9 cellular contexts compared by ENCODE assay signal in the genomic region with DNA sequence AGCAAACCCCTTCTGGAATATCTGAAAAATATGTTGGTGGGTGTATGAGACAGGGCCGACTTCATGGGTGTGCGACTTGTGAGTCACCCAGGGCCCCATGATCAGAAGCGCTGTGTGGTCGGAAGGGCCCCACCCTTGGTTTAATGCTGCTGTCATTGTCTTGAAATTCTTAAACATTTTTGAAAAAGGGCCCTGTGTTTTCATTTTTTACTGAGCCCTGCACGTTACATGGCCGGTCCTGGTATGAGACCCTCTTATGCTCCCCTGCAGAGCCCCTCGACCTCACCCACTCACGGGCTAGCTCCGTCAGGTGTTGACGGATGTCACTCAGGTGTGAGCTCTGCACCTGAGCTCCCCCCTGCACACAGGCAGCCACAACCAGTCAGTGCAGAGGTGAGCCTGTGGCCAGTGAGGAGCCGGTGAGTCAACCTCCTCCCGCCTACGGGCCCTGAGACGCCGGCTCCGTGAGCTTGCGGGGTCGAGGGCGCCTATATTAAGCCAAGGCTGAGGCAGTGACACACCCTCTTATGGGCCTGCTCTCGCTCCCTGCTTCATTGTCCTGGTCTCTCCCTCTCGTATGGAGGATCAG. TPM values are rescaled to one million over a fixed set of nuclear protein-coding genes. Genes with fewer than 3 reads are reported as not detected.
DNase-seq lines count a peak whose midpoint lies in the region; ATAC-seq and TF ChIP-seq lines count a peak whose summit lies in the region.
"Had no signal": no experiment of that assay in that cellular context is flagged by ENCODE, and none has a peak within 500 bp of the region (broad histone marks: within the 10 kb centered on the region; RNA-seq: fewer than 3 reads in every experiment).

No MANE protein-coding gene starts in this region.

- in situ Hi-C loops in ACHN (cut with HindIII; ENCODE audit: low pct_ligation_motif_present, low pct_unique_long_range_greater_than_20kb, low sequenced_read_pairs): no loop called here

- H3K36me3 ChIP-seq in MG63 (no peaks in the 10 kb centered on the region), Peyer's patch (no peaks in the 10 kb centered on the region)

- H3K9me3 ChIP-seq in MG63: no peaks in the 10 kb centered on the region
- H3K9me3 ChIP-seq in Peyer's patch: no peaks in the 10 kb centered on the region

- H3K27ac ChIP-seq in Peyer's patch: no peak overlapping the region

- no peak for ATAC-seq in GM19455 (IDR thresholded peaks at IDR 0.05; ENCODE audit: unreplicated experiment)

- no peak for TF ChIP-seq POLR2A in Peyer's patch (IDR thresholded peaks at IDR 0.05)

- H3K4me3 ChIP-seq in MG63: no peak overlapping the region
- H3K4me3 ChIP-seq in fibroblast of villous mesenchyme (ENCODE audit: low read depth, low read length): no peak overlapping the region
- no peak overlapping the region for H3K4me3 ChIP-seq in Peyer's patch

- DNase-seq in MG63 (peak; percentile 60), fibroblast of villous mesenchyme (ENCODE audit: low read depth) (peak; percentile 75), Peyer's patch (no peak), medulla oblongata (ENCODE audit: extremely low spot score) (no peak), ACHN (no peak)
- DNase-seq in activated CD8-positive, alpha-beta memory T cell treated with anti-CD3 and anti-CD28 coated beads, Interleukin-2, amount 50 U/mL, for 48 hours: peak; percentile 88
- DNase-seq in stimulated activated CD8-positive, alpha-beta memory T cell treated with anti-CD3 and anti-CD28 coated beads, Interleukin-15, amount 100 ng/mL, for 1 hour (ENCODE audit: low read depth): peak; percentile 51
- DNase-seq: right cardiac atrium had no signal

- no peak for TF ChIP-seq CTCF in fibroblast of villous mesenchyme (IDR thresholded peaks at IDR 0.05; ENCODE audit: insufficient read depth, low read depth, low read length)
- TF ChIP-seq CTCF in Peyer's patch (IDR thresholded peaks at IDR 0.05): no peak

- H3K27me3 ChIP-seq in MG63: no peaks in the 10 kb centered on the region
- no peaks in the 10 kb centered on the region for H3K27me3 ChIP-seq in Peyer's patch

- H3K4me1 ChIP-seq in Peyer's patch: peaks cover 0 to 6% (median 0%) of the 10 kb centered on the region in 4 donors

RNA-seq across cellular contexts. Expression of gene GADD45B, which starts 27.7 kb away (rescaled TPM):
- total RNA-seq in MG63 (2014; rRNA removed; shearing (Covaris generic); ENCODE audit: low replicate concordance): 36.4 and 48.7 TPM in 2 replicates
- total RNA-seq in fibroblast of villous mesenchyme (54.8 and 70.9 TPM in 2 replicates), Peyer's patch (100 to 1,000 TPM in 1 of 4 donors, 10 to 100 TPM in 3; 35.5 to 278 (median 54.9) TPM)

RNA-seq across cellular contexts. Expression of gene LMNB2, which starts 46.9 kb away (rescaled TPM):
- total RNA-seq in MG63 (2014; rRNA removed; shearing (Covaris generic); ENCODE audit: low replicate concordance): 124 and 171 TPM in 2 replicates
- total RNA-seq in fibroblast of villous mesenchyme (58.6 and 92.0 TPM in 2 replicates), Peyer's patch (10 to 100 TPM; 21.0 to 52.8 (median 21.4) TPM)

Comparison
In these comparisons a context has a peak if more than half of its experiments do, and no peak if none do; other contexts are left out.
1. DNase-seq: peak in MG63 (single experiment), activated CD8-positive, alpha-beta memory T cell treated with anti-CD3 and anti-CD28 coated beads, Interleukin-2, amount 50 U/mL, for 48 hours (single experiment), fibroblast of villous mesenchyme (single experiment) and stimulated activated CD8-positive, alpha-beta memory T cell treated with anti-CD3 and anti-CD28 coated beads, Interleukin-15, amount 100 ng/mL, for 1 hour (single experiment); none in Peyer's patch (0 of 3), medulla oblongata (single experiment) and ACHN (single experiment).